Comparison of ENCODE assay signal across 9 cellular contexts in genomic region chr6:10510592-10511367, GRCh38. TPM values are rescaled to one million over a fixed set of nuclear protein-coding genes. Genes with fewer than 3 reads are reported as not detected.
DNase-seq lines count a peak whose midpoint lies in the region; ATAC-seq and TF ChIP-seq lines count a peak whose summit lies in the region.
"Had no signal": no experiment of that assay in that cellular context is flagged by ENCODE, and none has a peak within 500 bp of the region (broad histone marks: within the 10 kb centered on the region; RNA-seq: fewer than 3 reads in every experiment).

No MANE protein-coding gene starts in this region.

- POLR2A ChIA-PET in CD4-positive, alpha-beta T cell (lab: Charles Lee) = interaction anchor here (0.6 kb wide), 1 partner anchor 149 kb away, joined by 3 read pairs; no protein-coding TSS in a partner anchor

- CTCF ChIA-PET in CD4-positive, alpha-beta T cell (lab: Charles Lee) = interaction anchor here (0.9 to 1.3 kb wide), 2 partner anchors 10 to 290 kb away, joined by 3 to 4 read pairs; no protein-coding TSS in a partner anchor

- no peaks in the 10 kb centered on the region for H3K9me3 ChIP-seq in CD4-positive, alpha-beta T cell (ENCODE audit: control insufficient read depth, low read length)
- no peaks in the 10 kb centered on the region for H3K9me3 ChIP-seq in thyroid gland

- no peaks in the 10 kb centered on the region for H3K36me3 Mint-ChIP-seq in CD4-positive, alpha-beta T cell (ENCODE audit: low read depth)
- no peaks in the 10 kb centered on the region for H3K36me3 Mint-ChIP-seq in effector memory CD8-positive, alpha-beta T cell (ENCODE audit: insufficient read depth)
- no peaks in the 10 kb centered on the region for H3K36me3 Mint-ChIP-seq in mesothelial cell of epicardium

- H3K27ac Mint-ChIP-seq in CD4-positive, alpha-beta T cell = no peak overlapping the region
- H3K27ac Mint-ChIP-seq in effector memory CD8-positive, alpha-beta T cell = no peak overlapping the region
- peak overlapping the region; percentile 60 for H3K27ac Mint-ChIP-seq in mesothelial cell of epicardium

- no peaks in the 10 kb centered on the region for H3K36me3 ChIP-seq in thyroid gland

- WGBS in thyroid gland, 2 donors = 31 to 37% methylated on average over 17 of the region's 17 CpGs

- peak; percentile 7 to 39 (median 18) for DNase-seq in CD4-positive, alpha-beta T cell
- DNase-seq in GM19238 (ENCODE audit: insufficient read length, low spot score) (peak; percentile 54), NCI-H2107 treated with DMSO at 0.1 percent for 48 hours (lab: John Stamatoyannopoulos, UW; ENCODE audit: unreplicated experiment) (peak; percentile 26), mesothelial cell of epicardium (ENCODE audit: low spot score in 2 of 2, unreplicated experiment in 2 of 2) (no peak), thyroid gland (peak; percentile 83 to 86)
- DNase-seq in activated CD4-positive, alpha-beta T cell treated with anti-CD3 and anti-CD28 coated beads for 1 hour = peak; percentile 15
- no peak for DNase-seq in effector memory CD8-positive, alpha-beta T cell

- TF ChIP-seq POLR2A in thyroid gland (IDR thresholded peaks at IDR 0.05) = no peak

- peaks cover 5% of the 10 kb centered on the region for H3K4me1 Mint-ChIP-seq in CD4-positive, alpha-beta T cell (ENCODE audit: low read depth)
- H3K4me1 Mint-ChIP-seq in effector memory CD8-positive, alpha-beta T cell (ENCODE audit: low read depth in 2 of 2) = peaks cover 8 to 15% of the 10 kb centered on the region in 2 donors
- peaks cover 18% of the 10 kb centered on the region for H3K4me1 Mint-ChIP-seq in mesothelial cell of epicardium

- intact Hi-C loops in CD4-positive, alpha-beta T cell (cut with DNase I, micrococcal nuclease) = loop anchor here (1.0 to 10.0 kb wide), 3 partner anchors 249 to 984 kb away; no protein-coding TSS in a partner anchor
- intact Hi-C loops in thyroid gland (cut with DNase I) = loop anchor here (10.0 kb wide), 1 partner anchor 184 kb away; the partner anchor contains the start of genes C6orf52 and PAK1IP1

- H3K27ac ChIP-seq in CD4-positive, alpha-beta T cell (ENCODE audit: low read depth, low read length) = no peak overlapping the region
- H3K27ac ChIP-seq in thyroid gland = peak overlapping the region; percentile 9 to 66 (median 10)
- H3K27ac ChIP-seq: SK-N-MC had no signal

- no peaks in the 10 kb centered on the region for H3K9me3 Mint-ChIP-seq in CD4-positive, alpha-beta T cell
- no peaks in the 10 kb centered on the region for H3K9me3 Mint-ChIP-seq in effector memory CD8-positive, alpha-beta T cell
- H3K9me3 Mint-ChIP-seq in mesothelial cell of epicardium = no peaks in the 10 kb centered on the region

- H3K27me3 ChIP-seq in CD4-positive, alpha-beta T cell (ENCODE audit: control insufficient read depth, insufficient read depth, low read length) = no peaks in the 10 kb centered on the region
- no peaks in the 10 kb centered on the region for H3K27me3 ChIP-seq in thyroid gland

- H3K4me3 Mint-ChIP-seq in CD4-positive, alpha-beta T cell = no peak overlapping the region
- H3K4me3 Mint-ChIP-seq in effector memory CD8-positive, alpha-beta T cell = no peak overlapping the region
- peak overlapping the region; percentile 29 for H3K4me3 Mint-ChIP-seq in mesothelial cell of epicardium

- ATAC-seq in CD4-positive, alpha-beta T cell (ENCODE audit: poor library complexity) = peak; percentile 80
- peak; percentile 97 for ATAC-seq in HG03108 (IDR thresholded peaks at IDR 0.05; ENCODE audit: unreplicated experiment)
- ATAC-seq in effector memory CD8-positive, alpha-beta T cell (replicated peaks) = peak; percentile 54

- TF ChIP-seq CTCF in CD4-positive, alpha-beta T cell (IDR thresholded peaks at IDR 0.05) = peak; percentile 57
- no peak for TF ChIP-seq CTCF in mesothelial cell of epicardium (IDR thresholded peaks at IDR 0.05; ENCODE audit: unreplicated experiment)
- peak in 4 of 6 experiments; percentile 65 to 93 (median 78) for TF ChIP-seq CTCF in thyroid gland (IDR thresholded peaks at IDR 0.05)

- H3K4me3 ChIP-seq in thyroid gland (replicated peaks in 1 of 3) = no peak overlapping the region
- H3K4me3 ChIP-seq: SK-N-MC had no signal

- H3K4me1 ChIP-seq in thyroid gland = peaks cover 7% of the 10 kb centered on the region in 2 donors

- H3K27me3 Mint-ChIP-seq in CD4-positive, alpha-beta T cell = peaks cover 11% of the 10 kb centered on the region
- peaks cover 0 to 10% of the 10 kb centered on the region in 2 donors for H3K27me3 Mint-ChIP-seq in effector memory CD8-positive, alpha-beta T cell
- H3K27me3 Mint-ChIP-seq in mesothelial cell of epicardium (ENCODE audit: low read depth) = no peaks in the 10 kb centered on the region

RNA-seq across cellular contexts. Expression of gene GCNT2, which starts 10.4 kb away (rescaled TPM):
- total RNA-seq in CD4-positive, alpha-beta T cell = 1 to 10 TPM; 1.5 to 1.8 TPM
- total RNA-seq in mesothelial cell of epicardium (29.3 to 35.0 TPM (median 32.2 TPM) in 3 replicates), thyroid gland (1 to 10 TPM; 4.0 to 9.8 (median 8.0) TPM)

Comparison
In these comparisons a context has a peak if more than half of its experiments do, and no peak if none do; other contexts are left out.
1. DNase-seq: peak in CD4-positive, alpha-beta T cell (10 of 10), GM19238 (single experiment), NCI-H2107 treated with DMSO at 0.1 percent for 48 hours (single experiment), activated CD4-positive, alpha-beta T cell treated with anti-CD3 and anti-CD28 coated beads for 1 hour (single experiment) and thyroid gland (2 of 2); none in effector memory CD8-positive, alpha-beta T cell (0 of 3) and mesothelial cell of epicardium (0 of 2).
2. Peak in every context shown above with its lines, with median percentiles within 50 percentile points of each other: ATAC-seq.